In the genomic region with DNA sequence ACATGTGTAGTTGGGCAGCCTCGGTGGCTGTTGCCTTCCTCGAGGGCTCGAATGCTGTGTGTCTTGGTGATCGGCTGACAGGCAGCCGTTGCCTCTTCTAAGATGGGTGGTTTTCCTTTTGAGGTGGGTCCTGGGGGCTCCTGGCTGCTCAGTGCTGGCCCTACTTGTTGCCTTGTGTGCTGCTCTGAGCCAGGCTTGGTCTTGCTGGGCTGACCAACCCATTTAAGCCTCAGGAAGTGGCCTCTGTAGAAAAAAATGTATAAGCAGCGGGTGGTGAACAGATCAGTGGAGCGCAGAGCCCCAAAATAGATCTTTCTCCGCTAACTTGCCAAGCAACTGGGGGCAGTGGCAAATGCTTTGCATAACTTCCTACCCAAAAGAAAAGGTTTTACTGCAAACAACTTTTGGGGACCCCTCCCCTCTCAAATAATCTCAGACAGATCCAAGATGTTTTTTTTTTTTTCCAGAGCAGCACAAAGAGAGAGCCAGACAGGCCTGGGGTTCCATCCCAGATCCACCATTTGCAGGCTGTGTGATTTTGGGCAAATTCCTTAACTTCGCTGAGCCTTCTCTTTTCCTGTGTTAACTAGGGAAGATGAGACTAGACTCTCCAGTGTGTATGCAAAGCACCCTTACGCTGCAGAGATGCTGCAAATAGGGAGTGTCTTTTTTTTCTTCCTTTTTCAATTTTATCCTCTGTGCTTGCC, we compare ENCODE assay signal across 10 cellular contexts. TPM values are rescaled to one million over a fixed set of nuclear protein-coding genes. Genes with fewer than 3 reads are reported as not detected.
DNase-seq lines count a peak whose midpoint lies in the region; ATAC-seq and TF ChIP-seq lines count a peak whose summit lies in the region.
"Had no signal": no experiment of that assay in that cellular context is flagged by ENCODE, and none has a peak within 500 bp of the region (broad histone marks: within the 10 kb centered on the region; RNA-seq: fewer than 3 reads in every experiment).

No MANE protein-coding gene starts in this region.

- no peak for TF ChIP-seq POLR2A in spleen (IDR thresholded peaks at IDR 0.05)

- CTCF ChIA-PET in Panc1 (lab: Charles Lee), result no interaction called here

- intact Hi-C loops in Panc1 (cut with micrococcal nuclease; ENCODE audit: unreplicated experiment) (no loop called here), spleen (cut with DNase I; ENCODE audit: low total_unique reads) (no loop called here)

- H3K4me3 ChIP-seq in Panc1 (ENCODE audit: low read depth in 2 of 2, low read length in 2 of 2) (no peak overlapping the region), spleen (peak overlapping the region in 7 of 8 donors; percentile 4 to 60 (median 24))
- H3K4me3 ChIP-seq: dorsolateral prefrontal cortex had no signal

- WGBS in spleen, 5 donors, result 38 to 48% (median 42%) methylated on average over 10 of the region's 10 CpGs

- no peaks in the 10 kb centered on the region for H3K27me3 ChIP-seq in Panc1 (ENCODE audit: control insufficient read depth, insufficient read depth, low read length)
- no peaks in the 10 kb centered on the region for H3K27me3 ChIP-seq in spleen (replicated peaks in 1 of 7)

- H3K9me3 ChIP-seq in Panc1 (ENCODE audit: control insufficient read depth, insufficient read depth, low read depth, low read length) (no peaks in the 10 kb centered on the region), spleen (peaks cover 0 to 3% (median 0%) of the 10 kb centered on the region in 8 donors)

- in situ Hi-C loops in Panc1 (cut with HindIII; ENCODE audit: low pct_unique_long_range_greater_than_20kb, low sequenced_read_pairs), result no loop called here

- DNase-seq in SIG-M5 treated with dmso at 0.1 percent for 504 hours (lab: John Stamatoyannopoulos, UW; ENCODE audit: unreplicated experiment), result peak; percentile 58
- no peak for DNase-seq in SIG-M5 (lab: John Stamatoyannopoulos, UW)
- no peak for DNase-seq in Panc1 (ENCODE audit: low read depth, low spot score)
- DNase-seq in spleen, result peak; percentile 79
- no peak for DNase-seq in GM03348 (ENCODE audit: low spot score)
- no peak for DNase-seq in activated gamma-delta T cell treated with Interleukin-2 at 50 U/mL for 16 hours
- DNase-seq in stimulated activated CD4-positive, alpha-beta T cell treated with anti-CD3 and anti-CD28 coated beads, Interleukin-2, amount 100 ng/mL, for 24 hours, result no peak
- DNase-seq: IMR-90 had no signal

- POLR2A ChIA-PET in Panc1 (lab: Charles Lee), result no interaction called here

- H3K36me3 ChIP-seq in Panc1 (ENCODE audit: control insufficient read depth, insufficient read depth, low read length) (no peaks in the 10 kb centered on the region), spleen (peaks cover 0 to 12% (median 0%) of the 10 kb centered on the region in 6 donors)

- H3K4me1 ChIP-seq in Panc1 (ENCODE audit: control insufficient read depth, insufficient read depth, low read length) (no peaks in the 10 kb centered on the region), spleen (peaks cover 20 to 100% (median 91%) of the 10 kb centered on the region in 6 donors)

- BruUV-seq in Panc1 (replicated peaks; lab: Mats Ljungman, UMichigan), result no TSS peak

- H3K27ac ChIP-seq in Panc1 (ENCODE audit: low read length), result no peak overlapping the region
- H3K27ac ChIP-seq in spleen, result peak overlapping the region; percentile 31 to 95 (median 86)
- H3K27ac ChIP-seq: dorsolateral prefrontal cortex had no signal

- TF ChIP-seq CTCF in Panc1 (IDR thresholded peaks at IDR 0.05), result no peak
- no peak for TF ChIP-seq CTCF in spleen (IDR thresholded peaks at IDR 0.05 in 8 of 11, conservative IDR thresholded peaks at IDR 0.05 in 3 of 11)

- peak; percentile 36 for ATAC-seq in HG02852 (IDR thresholded peaks at IDR 0.05; ENCODE audit: unreplicated experiment)
- ATAC-seq in Panc1, result 0 out of 2 replicates have a peak, but pooled peaks have one; percentile 30

RNA-seq across cellular contexts. Expression of gene PLCG2, which starts 42.5 kb away (rescaled TPM):
- total RNA-seq in Panc1 (2021; ENCODE audit: unreplicated experiment), result 10.8 TPM
- 5.4 TPM for polyA plus RNA-seq in Panc1 (2012; ENCODE audit: insufficient read length)
- total RNA-seq in spleen, result 100 to 1,000 TPM; 111 to 277 (median 161) TPM
- 10 to 100 TPM; 57.1 to 83.2 (median 61.9) TPM for polyA plus RNA-seq in spleen

Comparison
In these comparisons a context has a peak if more than half of its experiments do, and no peak if none do; other contexts are left out.
1. DNase-seq: peak in SIG-M5 treated with dmso at 0.1 percent for 504 hours (single experiment) and spleen (single experiment); none in SIG-M5 (single experiment), Panc1 (single experiment), GM03348 (single experiment), activated gamma-delta T cell treated with Interleukin-2 at 50 U/mL for 16 hours (single experiment) and stimulated activated CD4-positive, alpha-beta T cell treated with anti-CD3 and anti-CD28 coated beads, Interleukin-2, amount 100 ng/mL, for 24 hours (0 of 2).
2. H3K4me3 ChIP-seq: peak in spleen (7 of 8); none in Panc1 (0 of 2).